ENCODE assay signal across 24 cellular contexts in genomic region chr20:51419236-51419635, GRCh38.
DNase-seq lines count a peak whose midpoint lies in the region; ATAC-seq lines count a peak whose summit lies in the region.
"Had no signal": no experiment of that assay in that cellular context is flagged by ENCODE, and none has a peak within 500 bp of the region (broad histone marks: within the 10 kb centered on the region; RNA-seq: fewer than 3 reads in every experiment).

No MANE protein-coding gene starts in this region.

- no peak overlapping the region for H3K4me3 ChIP-seq in CD4-positive, alpha-beta memory T cell (ENCODE audit: low read length in 2 of 2)
- H3K4me3 ChIP-seq: left ventricle myocardium inferior, neural progenitor cell, psoas muscle, uterus had no signal

- intact Hi-C loops in CD4-positive, alpha-beta memory T cell (cut with micrococcal nuclease), result no loop called here

- no peaks in the 10 kb centered on the region for H3K9me3 ChIP-seq in CD4-positive, alpha-beta memory T cell (ENCODE audit: control insufficient read depth in 1 of 2, low read length in 2 of 2)
- H3K9me3 ChIP-seq: left ventricle myocardium inferior, psoas muscle, uterus had no signal

- peaks cover 28 to 62% of the 10 kb centered on the region in 2 donors for H3K36me3 Mint-ChIP-seq in CD4-positive, alpha-beta memory T cell
- peaks cover 56% of the 10 kb centered on the region for H3K36me3 Mint-ChIP-seq in central memory CD8-positive, alpha-beta T cell (ENCODE audit: insufficient read depth)
- H3K36me3 Mint-ChIP-seq: neural progenitor cell had no signal

- peak overlapping the region in 3 of 8 donors; percentile 13 to 57 (median 39) for H3K4me3 Mint-ChIP-seq in CD4-positive, alpha-beta memory T cell
- H3K4me3 Mint-ChIP-seq in central memory CD8-positive, alpha-beta T cell, result no peak overlapping the region
- H3K4me3 Mint-ChIP-seq: activated naive CD4-positive, alpha-beta T cell treated with anti-CD3 and anti-CD28 coated beads, Interleukin-2, amount 50 U/mL, for 24 hours; activated T-cell treated with anti-CD3 and anti-CD28 coated beads, Interleukin-2, amount 50 U/mL, for 4 hours; endodermal cell; neural progenitor cell had no signal

- no peak for ATAC-seq in central memory CD8-positive, alpha-beta T cell (replicated peaks; ENCODE audit: extremely low read depth, poor library complexity, severe bottlenecking)
- ATAC-seq in GM19463 (IDR thresholded peaks at IDR 0.05; ENCODE audit: unreplicated experiment), result no peak
- ATAC-seq: activated T-cell treated with anti-CD3 and anti-CD28 coated beads, Interleukin-2, amount 50 U/mL, for 4 hours; psoas muscle; Right ventricle myocardium inferior had no signal

- H3K27me3 ChIP-seq in CD4-positive, alpha-beta memory T cell (ENCODE audit: insufficient read depth, low read length), result no peaks in the 10 kb centered on the region
- H3K27me3 ChIP-seq: neural progenitor cell, uterus had no signal

- H3K9me3 Mint-ChIP-seq in CD4-positive, alpha-beta memory T cell, result peaks cover 0 to 2% (median 0%) of the 10 kb centered on the region in 8 donors
- H3K9me3 Mint-ChIP-seq in central memory CD8-positive, alpha-beta T cell, result no peaks in the 10 kb centered on the region
- H3K9me3 Mint-ChIP-seq: activated naive CD4-positive, alpha-beta T cell treated with anti-CD3 and anti-CD28 coated beads, Interleukin-2, amount 50 U/mL, for 24 hours; activated T-cell treated with anti-CD3 and anti-CD28 coated beads, Interleukin-2, amount 50 U/mL, for 4 hours; endodermal cell; neural progenitor cell had no signal

- no peaks in the 10 kb centered on the region for H3K27me3 Mint-ChIP-seq in CD4-positive, alpha-beta memory T cell
- H3K27me3 Mint-ChIP-seq in central memory CD8-positive, alpha-beta T cell, result no peaks in the 10 kb centered on the region
- H3K27me3 Mint-ChIP-seq: activated naive CD4-positive, alpha-beta T cell treated with anti-CD3 and anti-CD28 coated beads, Interleukin-2, amount 50 U/mL, for 24 hours had no signal

- H3K27ac Mint-ChIP-seq in CD4-positive, alpha-beta memory T cell, result peak overlapping the region; percentile 80 to 93 (median 87)
- peak overlapping the region; percentile 98 for H3K27ac Mint-ChIP-seq in central memory CD8-positive, alpha-beta T cell (ENCODE audit: low read depth)
- H3K27ac Mint-ChIP-seq: endodermal cell, neural progenitor cell had no signal

- POLR2A ChIA-PET in CD4-positive, alpha-beta memory T cell (lab: Charles Lee; ENCODE audit: partially characterized antibody), result interaction anchor here (2.4 to 12.9 kb wide), 3 partner anchors 14 to 123 kb away, joined by 12 to 148 read pairs (median 103); partner anchors contain the start of gene NFATC2

- peaks cover 11% of the 10 kb centered on the region for H3K36me3 ChIP-seq in CD4-positive, alpha-beta memory T cell (ENCODE audit: insufficient read depth, low read length)
- H3K36me3 ChIP-seq: left ventricle myocardium inferior, neural progenitor cell, uterus had no signal

- peaks cover 54 to 96% (median 70%) of the 10 kb centered on the region in 4 donors for H3K4me1 Mint-ChIP-seq in CD4-positive, alpha-beta memory T cell
- H3K4me1 Mint-ChIP-seq in central memory CD8-positive, alpha-beta T cell, result peaks cover 66% of the 10 kb centered on the region

- peak; percentile 61 for DNase-seq in NOMO-1 treated with DMSO at 0.1 percent for 48 hours (lab: John Stamatoyannopoulos, UW; ENCODE audit: unreplicated experiment)
- no peak for DNase-seq in NOMO-1 treated with dmso at 0.1 percent for 144 hours (lab: John Stamatoyannopoulos, UW; ENCODE audit: unreplicated experiment)
- DNase-seq in CD4-positive, alpha-beta memory T cell, result no peak
- peak; percentile 64 for DNase-seq in OCI-M1 (lab: John Stamatoyannopoulos, UW)
- no peak for DNase-seq in central memory CD8-positive, alpha-beta T cell (ENCODE audit: low spot score in 2 of 2)
- DNase-seq in stimulated activated naive CD4-positive, alpha-beta T cell treated with Interleukin-2 at 50 U/mL for 16 hours (lab: John Stamatoyannopoulos, UW), result no peak
- DNase-seq in NCI-H1436 (lab: John Stamatoyannopoulos, UW), result no peak
- DNase-seq: 8988T; activated CD4-positive, alpha-beta T cell treated with anti-CD3 and anti-CD28 coated beads for 4 hours; activated T-cell treated with anti-CD3 and anti-CD28 coated beads, Interleukin-2, amount 50 U/mL, for 4 hours; C1 segment of cervical spinal cord; endodermal cell; glutamatergic neuron; left ventricle myocardium inferior; NCI-H1092; NCI-H524 treated with DMSO at 0.1 percent for 48 hours; psoas muscle; stimulated activated CD4-positive, alpha-beta T cell treated with anti-CD3 and anti-CD28 coated beads, Interleukin-2, amount 100 ng/mL, for 24 hours; T-helper 9 cell; uterus had no signal

- peaks cover 87% of the 10 kb centered on the region for H3K4me1 ChIP-seq in CD4-positive, alpha-beta memory T cell (ENCODE audit: insufficient read depth, low read length)
- H3K4me1 ChIP-seq: psoas muscle, uterus had no signal

- peak overlapping the region; percentile 29 for H3K27ac ChIP-seq in CD4-positive, alpha-beta memory T cell (ENCODE audit: low read depth, low read length)
- H3K27ac ChIP-seq: left ventricle myocardium inferior, neural progenitor cell, psoas muscle, uterus had no signal

- CTCF ChIA-PET in CD4-positive, alpha-beta memory T cell (lab: Charles Lee; ENCODE audit: partially characterized antibody), result interaction anchor here (0.8 to 4.6 kb wide), 4 partner anchors 19 to 175 kb away, joined by 3 to 54 read pairs (median 14); no protein-coding TSS in a partner anchor

Comparison
In these comparisons a context has a peak if more than half of its experiments do, and no peak if none do; other contexts are left out.
1. DNase-seq: peak in NOMO-1 treated with DMSO at 0.1 percent for 48 hours (single experiment) and OCI-M1 (single experiment); none in NOMO-1 treated with dmso at 0.1 percent for 144 hours (single experiment), CD4-positive, alpha-beta memory T cell (0 of 5), central memory CD8-positive, alpha-beta T cell (0 of 2), stimulated activated naive CD4-positive, alpha-beta T cell treated with Interleukin-2 at 50 U/mL for 16 hours (single experiment) and NCI-H1436 (single experiment).